Comparison of ENCODE assay signal across 15 cellular contexts in the genomic region with DNA sequence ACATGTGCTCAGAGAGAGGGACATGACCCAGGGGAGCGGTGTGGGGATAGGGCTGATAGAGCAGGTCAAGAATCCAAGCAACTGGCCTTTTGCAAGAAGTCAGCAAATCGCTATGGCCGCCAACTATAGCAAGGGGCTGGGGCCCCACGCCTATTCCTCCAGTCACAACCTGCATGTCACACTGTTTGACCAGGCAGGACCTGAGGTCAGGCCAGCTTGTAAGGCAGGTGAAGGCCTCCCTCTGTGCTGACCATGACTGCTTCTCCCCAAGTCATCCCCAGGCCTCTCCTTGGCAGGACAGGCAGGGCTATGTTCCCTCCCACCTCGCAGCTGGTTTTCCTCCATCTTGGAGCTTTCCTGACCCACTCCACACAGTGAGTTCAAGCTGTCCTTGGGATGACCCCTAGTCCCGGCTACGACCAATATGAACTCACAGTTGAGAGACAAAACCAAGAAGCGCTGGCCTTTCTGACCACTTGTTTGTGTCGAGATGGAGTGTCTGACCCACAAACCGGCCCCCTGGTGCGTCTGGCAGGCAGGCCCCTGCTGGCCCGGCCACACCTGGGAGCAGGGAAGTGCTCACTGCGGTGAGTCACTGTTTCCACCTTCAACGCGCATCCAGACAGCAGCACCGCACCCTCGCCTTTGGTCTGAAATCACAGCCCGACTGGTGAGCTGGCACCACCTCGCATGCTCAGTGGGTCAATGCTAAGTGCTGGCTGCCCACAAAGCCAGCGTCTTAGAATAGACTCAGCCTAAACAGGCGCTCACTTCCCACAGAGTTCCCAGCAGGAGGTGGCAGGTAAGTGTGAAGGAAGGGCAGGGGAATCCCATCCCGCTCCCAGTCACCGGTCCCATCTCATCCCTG.
A peak's percentile ranks its signal among the peaks of the same experiment; 100 is the strongest.
DNase-seq lines count a peak whose midpoint lies in the region; ATAC-seq and TF ChIP-seq lines count a peak whose summit lies in the region.
"Had no signal": no experiment of that assay in that cellular context is flagged by ENCODE, and none has a peak within 500 bp of the region (broad histone marks: within the 10 kb centered on the region; RNA-seq: fewer than 3 reads in every experiment).

No MANE protein-coding gene starts in this region.

- POLR2A ChIA-PET in CD4-positive, alpha-beta T cell (lab: Charles Lee): no interaction called here

- H3K4me1 ChIP-seq in aorta (ENCODE audit: control insufficient read depth in 1 of 2, insufficient read depth in 2 of 2, low read length in 2 of 2): no peaks in the 10 kb centered on the region
- H3K4me1 ChIP-seq: sigmoid colon had no signal

- ATAC-seq in Right ventricle myocardium superior (ENCODE audit: poor library complexity) (peak; percentile 36), aorta (ENCODE audit: low FRiP score) (peak; percentile 26), GM18861 (IDR thresholded peaks at IDR 0.05; ENCODE audit: unreplicated experiment) (no peak)
- no peak for ATAC-seq in CD4-positive, alpha-beta T cell (ENCODE audit: poor library complexity)
- ATAC-seq: naive thymus-derived CD4-positive, alpha-beta T cell had no signal

- H3K27ac Mint-ChIP-seq in CD4-positive, alpha-beta T cell: no peak overlapping the region
- H3K27ac Mint-ChIP-seq: activated CD4-positive, alpha-beta memory T cell treated with anti-CD3 and anti-CD28 coated beads, Interleukin-2, amount 10 ng/mL, durations not matched to agents 7 days and 5 days; naive thymus-derived CD4-positive, alpha-beta T cell had no signal

- DNase-seq in Right ventricle myocardium superior (no peak), cardiac septum (ENCODE audit: low spot score) (no peak), amniotic epithelial cell (ENCODE audit: low read depth) (peak; percentile 33), kidney tubule cell (ENCODE audit: low spot score) (peak; percentile 72), aorta (no peak), DMS153 treated with DMSO at 0.1 percent for 48 hours (lab: John Stamatoyannopoulos, UW; ENCODE audit: unreplicated experiment) (no peak)
- DNase-seq in CD4-positive, alpha-beta T cell: no peak
- DNase-seq: activated CD4-positive, alpha-beta memory T cell treated with anti-CD3 and anti-CD28 coated beads, Interleukin-2, amount 10 ng/mL, durations not matched to agents 7 days and 5 days; activated gamma-delta T cell; DMS 273 treated with DMSO at 0.1 percent for 48 hours; naive thymus-derived CD4-positive, alpha-beta T cell; OCI-M1 had no signal

- no peak overlapping the region for H3K4me3 ChIP-seq in aorta (ENCODE audit: low read length in 2 of 2)
- H3K4me3 ChIP-seq: sigmoid colon, thoracic aorta had no signal

- H3K27ac ChIP-seq in aorta (ENCODE audit: low read depth in 1 of 2, low read length in 2 of 2): no peak overlapping the region
- H3K27ac ChIP-seq in CD4-positive, alpha-beta T cell (ENCODE audit: low read depth, low read length): no peak overlapping the region
- H3K27ac ChIP-seq: thoracic aorta had no signal

- TF ChIP-seq CTCF in CD4-positive, alpha-beta T cell (IDR thresholded peaks at IDR 0.05): no peak

- 91% methylated on average over 23 of the region's 23 CpGs for WGBS in aorta, 2 donors

- no peaks in the 10 kb centered on the region for H3K27me3 Mint-ChIP-seq in CD4-positive, alpha-beta T cell

- H3K9me3 Mint-ChIP-seq in CD4-positive, alpha-beta T cell: no peaks in the 10 kb centered on the region
- H3K9me3 Mint-ChIP-seq: activated CD4-positive, alpha-beta memory T cell treated with anti-CD3 and anti-CD28 coated beads, Interleukin-2, amount 10 ng/mL, durations not matched to agents 7 days and 5 days; naive thymus-derived CD4-positive, alpha-beta T cell had no signal

- H3K4me3 Mint-ChIP-seq in CD4-positive, alpha-beta T cell: no peak overlapping the region
- H3K4me3 Mint-ChIP-seq: activated CD4-positive, alpha-beta memory T cell treated with anti-CD3 and anti-CD28 coated beads, Interleukin-2, amount 10 ng/mL, durations not matched to agents 7 days and 5 days; naive thymus-derived CD4-positive, alpha-beta T cell had no signal

- CTCF ChIA-PET in CD4-positive, alpha-beta T cell (lab: Charles Lee): no interaction called here

- H3K36me3 Mint-ChIP-seq in CD4-positive, alpha-beta T cell (ENCODE audit: low read depth): no peaks in the 10 kb centered on the region
- H3K36me3 Mint-ChIP-seq: naive thymus-derived CD4-positive, alpha-beta T cell had no signal

- peaks cover 0 to 3% of the 10 kb centered on the region in 2 donors for H3K36me3 ChIP-seq in aorta (ENCODE audit: control insufficient read depth in 1 of 2, insufficient read depth in 2 of 2, low read length in 1 of 2)
- H3K36me3 ChIP-seq: sigmoid colon, thoracic aorta had no signal

- H3K27me3 ChIP-seq in aorta (ENCODE audit: control insufficient read depth in 1 of 2, insufficient read depth in 2 of 2, low read length in 1 of 2): no peaks in the 10 kb centered on the region
- no peaks in the 10 kb centered on the region for H3K27me3 ChIP-seq in CD4-positive, alpha-beta T cell (ENCODE audit: control insufficient read depth, insufficient read depth, low read length)
- H3K27me3 ChIP-seq: sigmoid colon had no signal

- no peaks in the 10 kb centered on the region for H3K9me3 ChIP-seq in aorta (ENCODE audit: control insufficient read depth, low read length)
- no peaks in the 10 kb centered on the region for H3K9me3 ChIP-seq in CD4-positive, alpha-beta T cell (ENCODE audit: control insufficient read depth, low read length)
- H3K9me3 ChIP-seq: sigmoid colon, thoracic aorta had no signal

- intact Hi-C loops in Right ventricle myocardium superior (cut with DNase I): no loop called here
- intact Hi-C loops in cardiac septum (cut with DNase I): no loop called here
- intact Hi-C loops in aorta (cut with DNase I): no loop called here
- intact Hi-C loops in CD4-positive, alpha-beta T cell (cut with DNase I, micrococcal nuclease): no loop called here

- no peaks in the 10 kb centered on the region for H3K4me1 Mint-ChIP-seq in CD4-positive, alpha-beta T cell (ENCODE audit: low read depth)
- H3K4me1 Mint-ChIP-seq: activated CD4-positive, alpha-beta memory T cell treated with anti-CD3 and anti-CD28 coated beads, Interleukin-2, amount 10 ng/mL, durations not matched to agents 7 days and 5 days; naive thymus-derived CD4-positive, alpha-beta T cell had no signal

Comparison
In these comparisons a context has a peak if more than half of its experiments do, and no peak if none do; other contexts are left out.
1. ATAC-seq: peak in Right ventricle myocardium superior (single experiment) and aorta (single experiment); none in CD4-positive, alpha-beta T cell (single experiment) and GM18861 (single experiment).
2. DNase-seq: peak in amniotic epithelial cell (single experiment) and kidney tubule cell (single experiment); none in Right ventricle myocardium superior (single experiment), cardiac septum (single experiment), aorta (0 of 2), CD4-positive, alpha-beta T cell (0 of 10) and DMS153 treated with DMSO at 0.1 percent for 48 hours (single experiment).